13 cellular contexts compared by ENCODE assay signal in genomic region chr1:2102753-2103152, GRCh38.
"Had no signal": no experiment of that assay in that cellular context is flagged by ENCODE, and none has a peak within 500 bp of the region (broad histone marks: within the 10 kb centered on the region; RNA-seq: fewer than 3 reads in every experiment).

No MANE protein-coding gene starts in this region.

- H3K9me3 ChIP-seq: colonic mucosa, uterus had no signal

- H3K4me1 ChIP-seq: colonic mucosa, uterus had no signal

- H3K4me3 ChIP-seq: colonic mucosa, heart left ventricle, left lung, skin epidermis, uterus had no signal

- H3K27ac ChIP-seq: colonic mucosa, heart left ventricle, left lung, skin epidermis, uterus had no signal

- H3K36me3 ChIP-seq: colonic mucosa, heart left ventricle, left lung, uterus had no signal

- ATAC-seq: heart left ventricle, left lung, sciatic nerve had no signal

- DNase-seq: colonic mucosa; effector CD8-positive, alpha-beta T cell; foreskin melanocyte; hypothalamus; mesendoderm; naive B cell; stimulated activated CD4-positive, alpha-beta T cell treated with anti-CD3 and anti-CD28 coated beads, Interleukin-12 subunit alpha, Interleukin-12 subunit beta, amount 100 ng/mL, for 4 hours; stimulated activated naive CD4-positive, alpha-beta T cell; uterus had no signal

- H3K27me3 ChIP-seq: colonic mucosa, heart left ventricle, left lung, uterus had no signal
